In the genomic region with DNA sequence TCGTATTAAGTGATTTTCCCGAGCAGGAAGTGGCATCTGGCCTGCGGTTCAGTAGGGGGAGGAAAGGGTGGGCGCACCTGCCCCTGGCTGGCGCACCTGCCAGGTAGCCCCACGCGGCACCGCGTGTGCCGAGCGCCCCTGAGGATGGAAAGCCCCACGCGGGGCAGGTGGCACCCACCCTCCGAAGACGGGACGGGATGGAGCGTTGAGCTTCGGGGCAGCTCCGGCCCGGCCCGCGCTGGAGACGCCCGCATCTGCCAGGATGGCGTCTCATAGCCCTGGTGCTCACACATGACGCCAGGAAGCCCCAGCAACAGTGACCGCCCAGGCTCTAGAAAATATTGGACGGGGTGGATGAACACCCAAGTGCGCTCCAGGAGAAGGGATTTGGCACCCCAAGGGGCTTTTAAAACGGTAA, we compare ENCODE assay signal across 8 cellular contexts. TPM values are rescaled to one million over a fixed set of nuclear protein-coding genes. Genes with fewer than 3 reads are reported as not detected.
DNase-seq lines count a peak whose midpoint lies in the region; TF ChIP-seq lines count a peak whose summit lies in the region.

No MANE protein-coding gene starts in this region.

- H3K9me3 Mint-ChIP-seq in activated naive CD4-positive, alpha-beta T cell treated with anti-CD3 and anti-CD28 coated beads, Interleukin-2, amount 50 U/mL, for 24 hours: no peaks in the 10 kb centered on the region
- H3K9me3 Mint-ChIP-seq in activated naive CD8-positive, alpha-beta T cell treated with anti-CD3 and anti-CD28 coated beads for 36 hours: no peaks in the 10 kb centered on the region

- no peak overlapping the region for H3K9ac ChIP-seq in iPS-15b (ENCODE audit: low read depth, low read length)

- H3K36me3 ChIP-seq in iPS-15b (ENCODE audit: control insufficient read depth, insufficient read depth, low read length) (no peaks in the 10 kb centered on the region), testis (ENCODE audit: low read depth, missing control alignments) (no peaks in the 10 kb centered on the region)

- intact Hi-C loops in testis (cut with DNase I; ENCODE audit: low total_unique reads): no loop called here

- peak overlapping the region; percentile 83 for H3K27ac Mint-ChIP-seq in activated naive CD4-positive, alpha-beta T cell treated with anti-CD3 and anti-CD28 coated beads, Interleukin-2, amount 50 U/mL, for 24 hours
- H3K27ac Mint-ChIP-seq in activated naive CD8-positive, alpha-beta T cell treated with anti-CD3 and anti-CD28 coated beads for 36 hours: peak overlapping the region; percentile 89

- no peak for TF ChIP-seq POLR2A in testis (IDR thresholded peaks at IDR 0.05)

- no peak for TF ChIP-seq CTCF in testis (IDR thresholded peaks at IDR 0.05)

- H3K4me1 ChIP-seq in iPS-15b (ENCODE audit: control insufficient read depth, insufficient read depth, low read length): no peaks in the 10 kb centered on the region
- H3K4me1 ChIP-seq in testis: peaks cover 11% of the 10 kb centered on the region

- WGBS in testis, 2 donors: 5 to 8% methylated on average over 27 to 30 of the region's 30 CpGs

- H3K9me3 ChIP-seq in iPS-15b (ENCODE audit: control insufficient read depth, insufficient read depth, low read length): no peaks in the 10 kb centered on the region
- no peaks in the 10 kb centered on the region for H3K9me3 ChIP-seq in testis

- H3K27me3 Mint-ChIP-seq in activated naive CD4-positive, alpha-beta T cell treated with anti-CD3 and anti-CD28 coated beads, Interleukin-2, amount 50 U/mL, for 24 hours: no peaks in the 10 kb centered on the region
- peaks cover 13% of the 10 kb centered on the region for H3K27me3 Mint-ChIP-seq in activated naive CD8-positive, alpha-beta T cell treated with anti-CD3 and anti-CD28 coated beads for 36 hours

- no peak for DNase-seq in activated naive CD4-positive, alpha-beta T cell (lab: John Stamatoyannopoulos, UW)
- peak; percentile 40 for DNase-seq in activated naive CD8-positive, alpha-beta T cell treated with anti-CD3 and anti-CD28 coated beads for 36 hours
- DNase-seq in testis (no peak), NCI-H1694 (lab: John Stamatoyannopoulos, UW) (no peak), NCI-H2081 treated with DMSO at 0.1 percent for 48 hours (lab: John Stamatoyannopoulos, UW) (no peak), HPDE6-E6E7 (ENCODE audit: extremely low spot score) (no peak)

- peak overlapping the region; percentile 41 for H3K4me3 ChIP-seq in iPS-15b (ENCODE audit: low read depth, low read length)
- peak overlapping the region; percentile 54 to 64 for H3K4me3 ChIP-seq in testis

- H3K27ac ChIP-seq in testis: peak overlapping the region; percentile 72 to 83

- peaks cover 52% of the 10 kb centered on the region for H3K4me1 Mint-ChIP-seq in activated naive CD4-positive, alpha-beta T cell treated with anti-CD3 and anti-CD28 coated beads, Interleukin-2, amount 50 U/mL, for 24 hours
- H3K4me1 Mint-ChIP-seq in activated naive CD8-positive, alpha-beta T cell treated with anti-CD3 and anti-CD28 coated beads for 36 hours: peaks cover 24% of the 10 kb centered on the region

- peak overlapping the region; percentile 88 for H3K4me3 Mint-ChIP-seq in activated naive CD4-positive, alpha-beta T cell treated with anti-CD3 and anti-CD28 coated beads, Interleukin-2, amount 50 U/mL, for 24 hours
- H3K4me3 Mint-ChIP-seq in activated naive CD8-positive, alpha-beta T cell treated with anti-CD3 and anti-CD28 coated beads for 36 hours: peak overlapping the region; percentile 81

- H3K36me3 Mint-ChIP-seq in activated naive CD4-positive, alpha-beta T cell treated with anti-CD3 and anti-CD28 coated beads, Interleukin-2, amount 50 U/mL, for 24 hours: no peaks in the 10 kb centered on the region
- H3K36me3 Mint-ChIP-seq in activated naive CD8-positive, alpha-beta T cell treated with anti-CD3 and anti-CD28 coated beads for 36 hours: peaks cover 14% of the 10 kb centered on the region

- peaks cover 55% of the 10 kb centered on the region for H3K27me3 ChIP-seq in iPS-15b (ENCODE audit: control insufficient read depth, insufficient read depth, low read length)
- H3K27me3 ChIP-seq in testis: no peaks in the 10 kb centered on the region

RNA-seq across cellular contexts. Expression of gene NFATC1, which starts 2.5 kb away (rescaled TPM):
- 10 to 100 TPM; 94.2 to 98.5 TPM for total RNA-seq in activated naive CD8-positive, alpha-beta T cell treated with anti-CD3 and anti-CD28 coated beads for 36 hours
- 10 to 100 TPM; 22.2 to 28.1 TPM for total RNA-seq in testis
- 27.5 TPM for polyA plus RNA-seq in testis (ENCODE audit: insufficient read depth, low read depth, low replicate concordance)
